ENCODE assay signal across 15 cellular contexts in genomic region chr6:63807056-63807455, GRCh38.
DNase-seq lines count a peak whose midpoint lies in the region; ATAC-seq and TF ChIP-seq lines count a peak whose summit lies in the region.
"Had no signal": no experiment of that assay in that cellular context is flagged by ENCODE, and none has a peak within 500 bp of the region (broad histone marks: within the 10 kb centered on the region; RNA-seq: fewer than 3 reads in every experiment).

No MANE protein-coding gene starts in this region.

- H3K4me3 ChIP-seq in GM23248: no peak overlapping the region
- peak overlapping the region; percentile 66 for H3K4me3 ChIP-seq in SK-N-MC
- no peak overlapping the region for H3K4me3 ChIP-seq in fibroblast of lung (replicated peaks in 1 of 4; ENCODE audit: control extremely low read depth in 1 of 4, insufficient read depth in 1 of 4, low read depth in 3 of 4, low read length in 4 of 4)
- H3K4me3 ChIP-seq in gastrocnemius medialis: peak overlapping the region in 1 of 4 donors; percentile 20
- H3K4me3 ChIP-seq: BLaER1 had no signal

- H3K4me1 ChIP-seq in GM23248 (ENCODE audit: insufficient read depth) (peaks cover 48% of the 10 kb centered on the region), fibroblast of lung (ENCODE audit: control insufficient read depth, extremely low read depth, insufficient read depth, low read length) (peaks cover 18% of the 10 kb centered on the region), gastrocnemius medialis (peaks cover 13 to 19% of the 10 kb centered on the region in 2 donors)

- intact Hi-C loops in gastrocnemius medialis (cut with DNase I; ENCODE audit: low total_unique reads) (loop anchor here (10.0 kb wide), 1 partner anchor 362 kb away; no protein-coding TSS in a partner anchor), Right ventricle myocardium inferior (cut with DNase I) (no loop called here)

- H3K9me2 ChIP-seq in GM23248 (ENCODE audit: insufficient read depth): no peaks in the 10 kb centered on the region; the same call in 1 of the 2 replicates

- H3K27ac ChIP-seq in GM23248 (peak overlapping the region; percentile 90), SK-N-MC (peak overlapping the region; percentile 84; the same call in 1 of the 2 replicates), fibroblast of lung (ENCODE audit: insufficient read depth, low read length) (peak overlapping the region; percentile 78), gastrocnemius medialis (peak overlapping the region in 3 of 4 donors; percentile 47 to 62 (median 55))
- H3K27ac ChIP-seq: BLaER1 had no signal

- H3K9ac ChIP-seq in GM23248 (peak overlapping the region; percentile 38; the same call in 1 of the 2 replicates), SK-N-MC (ENCODE audit: insufficient read length) (no peak overlapping the region), fibroblast of lung (ENCODE audit: insufficient read depth, low read length) (no peak overlapping the region)
- H3K9ac ChIP-seq: BLaER1 had no signal

- TF ChIP-seq CTCF in fibroblast of lung (conservative IDR thresholded peaks at IDR 0.05 in 1 of 2, IDR thresholded peaks at IDR 0.05 in 1 of 2; ENCODE audit: low read depth in 1 of 2, low read length in 2 of 2) (no peak), gastrocnemius medialis (IDR thresholded peaks at IDR 0.05 in 4 of 5, conservative IDR thresholded peaks at IDR 0.05 in 1 of 5) (no peak)

- no peak for DNase-seq in GM23248
- DNase-seq in SK-N-MC (ENCODE audit: low read depth, low spot score): no peak
- no peak for DNase-seq in fibroblast of lung (ENCODE audit: low read depth in 2 of 2)
- no peak for DNase-seq in gastrocnemius medialis
- DNase-seq in NCI-H146 (lab: John Stamatoyannopoulos, UW): no peak
- no peak for DNase-seq in Right ventricle myocardium inferior (ENCODE audit: missing footprints)
- no peak for DNase-seq in NCI-H2029 (lab: John Stamatoyannopoulos, UW)
- DNase-seq: activated CD4-positive, alpha-beta T cell treated with anti-CD3 and anti-CD28 coated beads for 1 hour; activated T-cell treated with anti-CD3 and anti-CD28 coated beads, Interleukin-2, amount 50 U/mL, for 24 hours; head of caudate nucleus; NCI-H1694 treated with DMSO at 0.1 percent for 48 hours; NK-92 treated with Interleukin-12 subunit alpha and Interleukin-12 subunit beta, amount 100 ng/mL, for 24 hours had no signal

- peaks cover 49% of the 10 kb centered on the region for H3F3A ChIP-seq in GM23248 (ENCODE audit: insufficient read depth)

- no peak for TF ChIP-seq POLR2A in gastrocnemius medialis (IDR thresholded peaks at IDR 0.05)

- H3K9me3 ChIP-seq in GM23248 (ENCODE audit: low read depth) (no peaks in the 10 kb centered on the region), SK-N-MC (ENCODE audit: low read depth, low read length) (no peaks in the 10 kb centered on the region), fibroblast of lung (ENCODE audit: control insufficient read depth, insufficient read depth, low read depth, low read length) (no peaks in the 10 kb centered on the region), gastrocnemius medialis (no peaks in the 10 kb centered on the region)
- H3K9me3 ChIP-seq: BLaER1 had no signal

- in situ Hi-C loops in GM23248 (cut with MboI): no loop called here
- in situ Hi-C loops in gastrocnemius medialis (cut with MboI; ENCODE audit: low sequenced_read_pairs in 4 of 4): no loop called here

- H3K79me2 ChIP-seq in GM23248 (ENCODE audit: insufficient read depth): no peaks in the 10 kb centered on the region
- H3K79me2 ChIP-seq in fibroblast of lung (ENCODE audit: control insufficient read depth, insufficient read depth, low read length): no peaks in the 10 kb centered on the region

- no peaks in the 10 kb centered on the region for H4K20me1 ChIP-seq in GM23248 (ENCODE audit: insufficient read depth)
- no peaks in the 10 kb centered on the region for H4K20me1 ChIP-seq in fibroblast of lung (ENCODE audit: control insufficient read depth, extremely low read depth, insufficient read depth, low read length)
- H4K20me1 ChIP-seq: BLaER1 had no signal

- no peaks in the 10 kb centered on the region for H3K27me3 ChIP-seq in GM23248 (replicated peaks; ENCODE audit: insufficient read depth)
- no peaks in the 10 kb centered on the region for H3K27me3 ChIP-seq in fibroblast of lung (ENCODE audit: control insufficient read depth, insufficient read depth, low read length)
- H3K27me3 ChIP-seq in gastrocnemius medialis: no peaks in the 10 kb centered on the region
- H3K27me3 ChIP-seq: BLaER1 had no signal

- H3K4me2 ChIP-seq in GM23248 (ENCODE audit: unreplicated experiment): peak overlapping the region; percentile 73
- H3K4me2 ChIP-seq in fibroblast of lung (ENCODE audit: extremely low read depth, insufficient read depth, low read length): no peak overlapping the region

- peak overlapping the region; percentile 20 for H2AFZ ChIP-seq in GM23248
- peak overlapping the region; percentile 16 for H2AFZ ChIP-seq in fibroblast of lung (ENCODE audit: low read length)

- H3K36me3 ChIP-seq in GM23248 (ENCODE audit: low read depth) (no peaks in the 10 kb centered on the region), SK-N-MC (ENCODE audit: insufficient read depth, low read length) (no peaks in the 10 kb centered on the region), fibroblast of lung (ENCODE audit: control insufficient read depth, insufficient read depth, low read length) (no peaks in the 10 kb centered on the region), gastrocnemius medialis (no peaks in the 10 kb centered on the region)
- H3K36me3 ChIP-seq: BLaER1 had no signal

- WGBS in GM23248 (ENCODE audit: low coverage in 1 of 2, low lambda C conversion rate in 2 of 2, missing lambda C conversion rate in 2 of 2), 2 experiments: 75 to 76% methylated on average over 2 of the region's 2 CpGs

- no peak for ATAC-seq in gastrocnemius medialis
- ATAC-seq in GM19452 (IDR thresholded peaks at IDR 0.05; ENCODE audit: unreplicated experiment): no peak
- ATAC-seq in Right ventricle myocardium inferior: no peak
- ATAC-seq: stimulated activated memory B cell treated with anti-CD40 and anti-IgM and Interleukin-4, amounts not matched to agents 10 μg/mL and 1 μg/mL and 100 μg/mL, for 72 hours had no signal
